10 cellular contexts compared by ENCODE assay signal in the genomic region with DNA sequence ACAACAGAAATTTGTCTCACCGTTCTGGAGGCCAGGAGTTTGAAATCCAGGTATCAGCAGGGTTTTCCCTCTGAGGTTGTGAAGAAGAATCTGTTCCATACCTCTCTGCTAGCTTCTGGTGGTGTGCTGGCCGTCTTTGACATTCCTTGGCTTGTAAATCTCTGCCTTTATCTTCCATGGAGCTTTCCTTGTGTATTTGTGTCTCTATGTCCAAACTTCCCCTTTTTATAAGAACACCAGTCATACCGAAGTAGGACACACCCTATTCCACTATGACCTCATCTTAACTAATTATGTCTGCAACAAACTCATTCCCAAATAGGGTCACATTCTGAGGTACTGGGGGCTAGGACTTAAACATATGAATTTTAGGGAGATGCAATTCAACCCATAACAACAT. TPM values are rescaled to one million over a fixed set of nuclear protein-coding genes. Genes with fewer than 3 reads are reported as not detected.
A peak's percentile ranks its signal among the peaks of the same experiment; 100 is the strongest.
DNase-seq lines count a peak whose midpoint lies in the region; ATAC-seq and TF ChIP-seq lines count a peak whose summit lies in the region.
"Had no signal": no experiment of that assay in that cellular context is flagged by ENCODE, and none has a peak within 500 bp of the region (broad histone marks: within the 10 kb centered on the region; RNA-seq: fewer than 3 reads in every experiment).

No MANE protein-coding gene starts in this region.

- H3K4me1 ChIP-seq in colonic mucosa = peaks cover 14% of the 10 kb centered on the region
- H3K4me1 ChIP-seq in aorta (ENCODE audit: control insufficient read depth in 1 of 2, insufficient read depth in 2 of 2, low read length in 2 of 2) = peaks cover 0 to under 1% of the 10 kb centered on the region in 2 donors

- H3K9me3 ChIP-seq in colonic mucosa (no peaks in the 10 kb centered on the region), aorta (ENCODE audit: control insufficient read depth, low read length) (no peaks in the 10 kb centered on the region)

- no peak overlapping the region for H3K4me3 Mint-ChIP-seq in memory B cell
- H3K4me3 Mint-ChIP-seq: T-helper 17 cell had no signal

- peak; percentile 18 for ATAC-seq in Right ventricle myocardium inferior
- ATAC-seq in memory B cell (ENCODE audit: low read depth) = peak; percentile 65
- peak; percentile 57 for ATAC-seq in aorta (ENCODE audit: low FRiP score)
- ATAC-seq in GM18519 (IDR thresholded peaks at IDR 0.05; ENCODE audit: low FRiP score, unreplicated experiment) = no peak
- no peak for ATAC-seq in GM18907 (IDR thresholded peaks at IDR 0.05; ENCODE audit: unreplicated experiment)
- ATAC-seq: T-helper 17 cell had no signal

- peaks cover 7% of the 10 kb centered on the region for H3K36me3 Mint-ChIP-seq in memory B cell

- H3K27me3 ChIP-seq in colonic mucosa = no peaks in the 10 kb centered on the region
- no peaks in the 10 kb centered on the region for H3K27me3 ChIP-seq in aorta (ENCODE audit: control insufficient read depth in 1 of 2, insufficient read depth in 2 of 2, low read length in 1 of 2)

- 54 to 60% methylated on average over 3 of the region's 3 CpGs for WGBS in aorta, 2 donors

- no peak for TF ChIP-seq CTCF in colonic mucosa (IDR thresholded peaks at IDR 0.05)

- no peaks in the 10 kb centered on the region for H3K27me3 Mint-ChIP-seq in memory B cell

- DNase-seq in Right ventricle myocardium inferior (ENCODE audit: missing footprints) (no peak), cardiac septum (ENCODE audit: low spot score) (no peak), colonic mucosa (no peak), memory B cell (ENCODE audit: low spot score in 2 of 2) (no peak), aorta (no peak), NCI-H345 (lab: John Stamatoyannopoulos, UW) (no peak)
- DNase-seq: NCI-H82, T-helper 17 cell had no signal

- H3K4me3 ChIP-seq in colonic mucosa = peak overlapping the region; percentile 10
- no peak overlapping the region for H3K4me3 ChIP-seq in aorta (ENCODE audit: low read length in 2 of 2)

- no peaks in the 10 kb centered on the region for H3K36me3 ChIP-seq in colonic mucosa
- H3K36me3 ChIP-seq in aorta (ENCODE audit: control insufficient read depth in 1 of 2, insufficient read depth in 2 of 2, low read length in 1 of 2) = no peaks in the 10 kb centered on the region

- peaks cover 29% of the 10 kb centered on the region for H3K4me1 Mint-ChIP-seq in memory B cell

- H3K9ac ChIP-seq in colonic mucosa (ENCODE audit: low read depth in 2 of 2, low read length in 2 of 2) = peak overlapping the region in 1 of 2 donors; percentile 21

- peak overlapping the region; percentile 66 for H3K27ac ChIP-seq in colonic mucosa
- no peak overlapping the region for H3K27ac ChIP-seq in aorta (ENCODE audit: low read depth in 1 of 2, low read length in 2 of 2)

- intact Hi-C loops in Right ventricle myocardium inferior (cut with DNase I) (no loop called here), cardiac septum (cut with DNase I) (loop anchor here (5.0 kb wide), 1 partner anchor 268 kb away; a partner anchor contains a TSS), colonic mucosa (cut with DNase I) (no loop called here), aorta (cut with DNase I) (no loop called here)

- peak overlapping the region; percentile 36 for H3K27ac Mint-ChIP-seq in memory B cell
- H3K27ac Mint-ChIP-seq: T-helper 17 cell had no signal

- no peaks in the 10 kb centered on the region for H3K9me3 Mint-ChIP-seq in memory B cell

RNA-seq across cellular contexts. Expression of a gene that starts 38.3 kb away (rescaled TPM):
- not detected for total RNA-seq in Right ventricle myocardium inferior
- total RNA-seq in cardiac septum = not detected
- total RNA-seq in colonic mucosa = not detected
- total RNA-seq in aorta = not detected
- not detected for polyA plus RNA-seq in aorta
- total RNA-seq: T-helper 17 cell had no signal

RNA-seq across cellular contexts. Expression of a gene that starts 59.9 kb away (rescaled TPM):
- total RNA-seq in Right ventricle myocardium inferior = 36.6 TPM
- 22.9 TPM for total RNA-seq in cardiac septum
- total RNA-seq in colonic mucosa = 10 to 100 TPM in 1 of 2 donors, 1 to 10 TPM in 1; 9.7 to 16.9 TPM
- total RNA-seq in aorta = 1 to 10 TPM; 7.1 to 7.3 TPM
- 1 to 10 TPM; 2.8 to 7.8 TPM for polyA plus RNA-seq in aorta

Comparison
In these comparisons a context has a peak if more than half of its experiments do, and no peak if none do; other contexts are left out.
1. ATAC-seq: peak in Right ventricle myocardium inferior (single experiment), memory B cell (single experiment) and aorta (single experiment); none in GM18519 (single experiment) and GM18907 (single experiment).